Comparison of ENCODE assay signal across 29 cellular contexts in the genomic region with DNA sequence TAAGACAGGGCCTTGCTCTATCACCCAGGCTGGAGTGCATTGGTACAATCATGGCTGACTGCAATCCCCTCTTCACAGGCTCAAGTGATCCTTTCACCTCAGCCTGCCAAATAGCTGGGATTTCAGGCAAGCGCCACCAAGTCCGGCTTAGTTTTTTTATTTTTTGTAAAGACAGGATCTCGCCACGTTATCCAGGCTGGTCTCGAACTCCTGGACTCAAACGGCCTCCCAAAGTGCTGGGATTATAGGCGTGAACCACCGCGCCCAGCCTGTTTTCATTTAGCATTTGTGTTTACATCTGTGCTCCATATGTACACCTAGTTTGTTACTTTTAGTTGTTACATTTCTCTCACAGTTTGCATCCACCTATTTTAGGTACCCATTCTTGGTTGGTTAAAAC.
"Had no signal": no experiment of that assay in that cellular context is flagged by ENCODE, and none has a peak within 500 bp of the region (broad histone marks: within the 10 kb centered on the region; RNA-seq: fewer than 3 reads in every experiment).

No MANE protein-coding gene starts in this region.

- H3K27ac ChIP-seq: neutrophil, ovary, parathyroid adenoma, psoas muscle, right lobe of liver, sigmoid colon, stomach, thyroid gland, tibial nerve, vagina had no signal

- DNase-seq: nephron progenitor cell; nucleus accumbens; ovary; posterior cingulate gyrus; psoas muscle; right cardiac atrium; right lobe of liver; sigmoid colon; small intestine; stimulated activated CD4-positive, alpha-beta T cell treated with anti-CD3 and anti-CD28 coated beads, Interleukin-15, amount 100 ng/mL, for 24 hours; stimulated activated CD4-positive, alpha-beta T cell treated with anti-CD3 and anti-CD28 coated beads, Interleukin-2, amount 100 ng/mL, for 24 hours; stimulated activated CD4-positive, alpha-beta T cell treated with anti-CD3 and anti-CD28 coated beads, Interleukin-2, amount 100 ng/mL, for 48 hours; stimulated activated CD4-positive, alpha-beta T cell treated with anti-CD3 and anti-CD28 coated beads, Interleukin-4, amount 100 ng/mL, for 24 hours; stimulated activated naive B cell treated with anti-CD40 and anti-IgM and Interleukin-4, amounts not matched to agents 10 μg/mL and 1 μg/mL and 100 μg/mL, for 72 hours; stimulated activated naive CD4-positive, alpha-beta T cell treated with Interleukin-2 at 50 U/mL for 16 hours; stomach; thyroid gland; trophoblast cell had no signal

- H3K4me3 Mint-ChIP-seq: natural killer cell treated with Interleukin-12 subunit alpha and Interleukin-12 subunit beta and Interleukin-15 and Interleukin-18, amount 100 ng/mL, for 72 hours; nephron progenitor cell; neural crest cell; stimulated activated effector memory CD8-positive, alpha-beta T cell treated with anti-CD3 and anti-CD28 coated beads, Interleukin-12 subunit alpha, Interleukin-12 subunit beta, amount 100 ng/mL, for 72 hours; stimulated activated naive B cell treated with anti-CD40 and anti-IgM and Interleukin-4, amounts not matched to agents 10 μg/mL and 1 μg/mL and 100 μg/mL, for 72 hours; stimulated activated naive CD8-positive, alpha-beta T cell treated with anti-CD3 and anti-CD28 coated beads, Interleukin-15, Interleukin-2, amounts not matched to agents 100 ng/mL and 50 ng/mL, for 24 hours had no signal

- H3K27ac Mint-ChIP-seq: natural killer cell treated with Interleukin-12 subunit alpha and Interleukin-12 subunit beta and Interleukin-15 and Interleukin-18, amount 100 ng/mL, for 72 hours; nephron progenitor cell; progenitor cell of endocrine pancreas; stimulated activated effector memory CD8-positive, alpha-beta T cell treated with anti-CD3 and anti-CD28 coated beads, Interleukin-12 subunit alpha, Interleukin-12 subunit beta, amount 100 ng/mL, for 72 hours; stimulated activated naive B cell treated with anti-CD40 and anti-IgM and Interleukin-4, amounts not matched to agents 10 μg/mL and 1 μg/mL and 100 μg/mL, for 72 hours; stimulated activated naive CD8-positive, alpha-beta T cell treated with anti-CD3 and anti-CD28 coated beads, Interleukin-15, Interleukin-2, amounts not matched to agents 100 ng/mL and 50 ng/mL, for 24 hours had no signal

- H3K9me3 ChIP-seq: neutrophil, ovary, psoas muscle, right lobe of liver, sigmoid colon, stomach, thoracic aorta, thyroid gland, tibial nerve, upper lobe of left lung, vagina had no signal

- H3K4me1 ChIP-seq: parathyroid adenoma, sigmoid colon, thyroid gland, tibial nerve had no signal

- H3K36me3 ChIP-seq: neutrophil, ovary, right lobe of liver, sigmoid colon, stomach, thoracic aorta, thyroid gland, tibial nerve, upper lobe of left lung, vagina had no signal

- H3K9me3 Mint-ChIP-seq: natural killer cell treated with Interleukin-12 subunit alpha and Interleukin-12 subunit beta and Interleukin-15 and Interleukin-18, amount 100 ng/mL, for 72 hours; nephron progenitor cell; neural crest cell; stimulated activated effector memory CD8-positive, alpha-beta T cell treated with anti-CD3 and anti-CD28 coated beads, Interleukin-12 subunit alpha, Interleukin-12 subunit beta, amount 100 ng/mL, for 72 hours; stimulated activated naive B cell treated with anti-CD40 and anti-IgM and Interleukin-4, amounts not matched to agents 10 μg/mL and 1 μg/mL and 100 μg/mL, for 72 hours; stimulated activated naive CD8-positive, alpha-beta T cell treated with anti-CD3 and anti-CD28 coated beads, Interleukin-15, Interleukin-2, amounts not matched to agents 100 ng/mL and 50 ng/mL, for 24 hours had no signal

- H3K27me3 ChIP-seq: neutrophil, ovary, right lobe of liver, sigmoid colon, stomach, thyroid gland, tibial nerve, upper lobe of left lung, vagina had no signal

- H3K4me3 ChIP-seq: ovary, psoas muscle, right lobe of liver, sigmoid colon, stomach, thoracic aorta, thyroid gland, tibial nerve, upper lobe of left lung, vagina had no signal

- H3K36me3 Mint-ChIP-seq: natural killer cell treated with Interleukin-12 subunit alpha and Interleukin-12 subunit beta and Interleukin-15 and Interleukin-18, amount 100 ng/mL, for 72 hours; stimulated activated effector memory CD8-positive, alpha-beta T cell treated with anti-CD3 and anti-CD28 coated beads, Interleukin-12 subunit alpha, Interleukin-12 subunit beta, amount 100 ng/mL, for 72 hours had no signal

- H3K27me3 Mint-ChIP-seq: natural killer cell treated with Interleukin-12 subunit alpha and Interleukin-12 subunit beta and Interleukin-15 and Interleukin-18, amount 100 ng/mL, for 72 hours; progenitor cell of endocrine pancreas; stimulated activated naive B cell treated with anti-CD40 and anti-IgM and Interleukin-4, amounts not matched to agents 10 μg/mL and 1 μg/mL and 100 μg/mL, for 72 hours; stimulated activated naive CD8-positive, alpha-beta T cell treated with anti-CD3 and anti-CD28 coated beads, Interleukin-15, Interleukin-2, amounts not matched to agents 100 ng/mL and 50 ng/mL, for 24 hours had no signal

- H3K9ac ChIP-seq: parathyroid adenoma had no signal

- ATAC-seq: natural killer cell treated with Interleukin-12 subunit alpha and Interleukin-12 subunit beta and Interleukin-15 and Interleukin-18, amount 100 ng/mL, for 72 hours; psoas muscle; right cardiac atrium; right lobe of liver; stimulated activated effector memory CD8-positive, alpha-beta T cell treated with anti-CD3 and anti-CD28 coated beads, Interleukin-12 subunit alpha, Interleukin-12 subunit beta, amount 100 ng/mL, for 72 hours; stimulated activated naive B cell treated with anti-CD40 and anti-IgM and Interleukin-4, amounts not matched to agents 10 μg/mL and 1 μg/mL and 100 μg/mL, for 72 hours had no signal

- H3K4me1 Mint-ChIP-seq: nephron progenitor cell; neural crest cell; stimulated activated effector memory CD8-positive, alpha-beta T cell treated with anti-CD3 and anti-CD28 coated beads, Interleukin-12 subunit alpha, Interleukin-12 subunit beta, amount 100 ng/mL, for 72 hours; stimulated activated naive B cell treated with anti-CD40 and anti-IgM and Interleukin-4, amounts not matched to agents 10 μg/mL and 1 μg/mL and 100 μg/mL, for 72 hours had no signal
